ENCODE assay signal across 8 cellular contexts in the genomic region with DNA sequence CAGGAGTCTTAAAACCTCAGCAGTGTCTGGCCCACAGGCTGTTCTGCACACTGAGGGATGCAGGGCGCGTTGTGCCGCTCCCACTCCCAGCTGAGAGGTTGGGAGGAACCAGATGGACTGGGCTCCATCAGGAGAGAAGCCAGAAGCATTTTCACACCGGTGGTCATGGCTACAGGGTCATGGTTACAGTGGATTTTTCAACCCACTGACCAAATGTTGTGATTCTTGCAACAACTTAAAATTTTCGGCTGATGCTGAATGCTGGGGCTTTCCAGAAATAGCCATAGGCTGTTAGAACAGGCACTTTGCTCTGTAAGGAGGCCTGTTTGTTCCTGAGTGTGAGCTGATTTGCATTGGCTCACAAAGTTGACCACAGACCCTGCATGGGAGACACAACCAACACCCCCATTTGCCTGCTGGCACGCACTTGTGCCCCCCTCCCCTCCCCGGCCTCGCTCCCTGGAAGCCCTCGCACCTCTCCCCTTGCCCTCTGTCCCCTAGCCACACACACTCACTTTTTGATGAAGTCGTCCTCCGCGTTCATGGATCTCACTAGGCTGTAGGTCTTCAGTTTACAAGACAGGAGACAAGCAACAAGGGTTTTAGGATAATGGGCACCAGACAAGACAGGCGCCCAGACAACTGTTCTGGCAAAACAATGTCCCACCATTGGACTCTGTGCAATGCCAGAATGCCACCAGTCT. TPM values are rescaled to one million over a fixed set of nuclear protein-coding genes. Genes with fewer than 3 reads are reported as not detected.
A peak's percentile ranks its signal among the peaks of the same experiment; 100 is the strongest.
DNase-seq lines count a peak whose midpoint lies in the region; ATAC-seq and TF ChIP-seq lines count a peak whose summit lies in the region.

No MANE protein-coding gene starts in this region.

- peaks cover 59% of the 10 kb centered on the region for H3K4me1 Mint-ChIP-seq in HFFc6 (ENCODE audit: low read depth)
- peaks cover 82% of the 10 kb centered on the region for H3K4me1 Mint-ChIP-seq in activated naive CD4-positive, alpha-beta T cell treated with anti-CD3 and anti-CD28 coated beads, Interleukin-2, amount 50 U/mL, for 24 hours
- H3K4me1 Mint-ChIP-seq in naive thymus-derived CD4-positive, alpha-beta T cell, result peaks cover 53 to 87% (median 82%) of the 10 kb centered on the region in 7 donors

- intact Hi-C loops in naive thymus-derived CD4-positive, alpha-beta T cell (cut with micrococcal nuclease), result loop anchor here (1.0 to 10.0 kb wide), 9 partner anchors 26 to 1108 kb away; partner anchors contain the start of genes SLC66A3 (in 2 of the 2), E2F6 (in 1 of the 2), PDIA6 (in 1 of the 2) and ROCK2 (in 1 of the 2)
- intact Hi-C loops in body of pancreas (cut with DNase I), result no loop called here

- POLR2A ChIA-PET in naive thymus-derived CD4-positive, alpha-beta T cell (lab: Charles Lee), result interaction anchor here (0.7 to 1.4 kb wide), 4 partner anchors 15 to 621 kb away, joined by 3 to 4 read pairs (median 4); a partner anchor contains a TSS

- ATAC-seq in naive thymus-derived CD4-positive, alpha-beta T cell, result no peak
- ATAC-seq in body of pancreas (no peak), omental fat pad (ENCODE audit: low FRiP score) (no peak)

- H3K27ac ChIP-seq in naive thymus-derived CD4-positive, alpha-beta T cell (ENCODE audit: low read depth, low read length), result peak overlapping the region; percentile 80
- no peak overlapping the region for H3K27ac ChIP-seq in body of pancreas

- DNase-seq in GM06990 (ENCODE audit: extremely low read depth, insufficient read length) (peak; percentile 75), HFFc6 (no peak), body of pancreas (no peak), omental fat pad (ENCODE audit: low spot score) (no peak), MV-4-11 (lab: John Stamatoyannopoulos, UW) (no peak)
- no peak for DNase-seq in naive thymus-derived CD4-positive, alpha-beta T cell
- no peak for DNase-seq in stimulated activated CD4-positive, alpha-beta T cell treated with anti-CD3 and anti-CD28 coated beads, Interleukin-2, amount 100 ng/mL, for 48 hours

- H3K27me3 ChIP-seq in GM06990 (replicated peaks; ENCODE audit: control insufficient read depth, insufficient read depth, low read length) (no peaks in the 10 kb centered on the region), body of pancreas (no peaks in the 10 kb centered on the region)
- no peaks in the 10 kb centered on the region for H3K27me3 ChIP-seq in naive thymus-derived CD4-positive, alpha-beta T cell (ENCODE audit: control insufficient read depth in 2 of 2, insufficient read depth in 2 of 2, low read length in 2 of 2)

- H3K9me3 Mint-ChIP-seq in HFFc6, result no peaks in the 10 kb centered on the region
- no peaks in the 10 kb centered on the region for H3K9me3 Mint-ChIP-seq in activated naive CD4-positive, alpha-beta T cell treated with anti-CD3 and anti-CD28 coated beads, Interleukin-2, amount 50 U/mL, for 24 hours
- peaks cover 0 to 3% (median 0%) of the 10 kb centered on the region in 11 donors for H3K9me3 Mint-ChIP-seq in naive thymus-derived CD4-positive, alpha-beta T cell

- H3K4me3 ChIP-seq in GM06990 (replicated peaks; ENCODE audit: low read depth, low read length) (peak overlapping the region; percentile 71), body of pancreas (no peak overlapping the region)
- no peak overlapping the region for H3K4me3 ChIP-seq in naive thymus-derived CD4-positive, alpha-beta T cell (ENCODE audit: low read length)

- H3K36me3 ChIP-seq in GM06990 (ENCODE audit: control insufficient read depth, insufficient read depth, low read length) (no peaks in the 10 kb centered on the region), body of pancreas (replicated peaks in 1 of 2; ENCODE audit: insufficient read depth in 1 of 2, low read depth in 2 of 2) (no peaks in the 10 kb centered on the region)
- H3K36me3 ChIP-seq in naive thymus-derived CD4-positive, alpha-beta T cell (ENCODE audit: control insufficient read depth in 2 of 3, insufficient read depth in 3 of 3, low read length in 3 of 3), result no peaks in the 10 kb centered on the region

- 81 to 89% methylated on average over 13 of the region's 13 CpGs for WGBS in body of pancreas, 2 donors

- H3K4me1 ChIP-seq in naive thymus-derived CD4-positive, alpha-beta T cell (ENCODE audit: control insufficient read depth in 2 of 2, insufficient read depth in 2 of 2, low read length in 2 of 2), result peaks cover 56 to 66% of the 10 kb centered on the region in 2 donors
- peaks cover 54% of the 10 kb centered on the region for H3K4me1 ChIP-seq in body of pancreas

- peaks cover 2% of the 10 kb centered on the region; the same call in 1 of the 2 replicates for H3K27me3 Mint-ChIP-seq in HFFc6 (ENCODE audit: insufficient read depth)
- no peaks in the 10 kb centered on the region for H3K27me3 Mint-ChIP-seq in activated naive CD4-positive, alpha-beta T cell treated with anti-CD3 and anti-CD28 coated beads, Interleukin-2, amount 50 U/mL, for 24 hours
- H3K27me3 Mint-ChIP-seq in naive thymus-derived CD4-positive, alpha-beta T cell, result no peaks in the 10 kb centered on the region

- H3K27ac Mint-ChIP-seq in HFFc6, result peak overlapping the region; percentile 32; the same call in 1 of the 2 replicates
- H3K27ac Mint-ChIP-seq in activated naive CD4-positive, alpha-beta T cell treated with anti-CD3 and anti-CD28 coated beads, Interleukin-2, amount 50 U/mL, for 24 hours, result peak overlapping the region; percentile 84
- H3K27ac Mint-ChIP-seq in naive thymus-derived CD4-positive, alpha-beta T cell, result peak overlapping the region; percentile 87 to 96 (median 94)

- H3K36me3 Mint-ChIP-seq in HFFc6 (ENCODE audit: low read depth), result no peaks in the 10 kb centered on the region
- no peaks in the 10 kb centered on the region for H3K36me3 Mint-ChIP-seq in activated naive CD4-positive, alpha-beta T cell treated with anti-CD3 and anti-CD28 coated beads, Interleukin-2, amount 50 U/mL, for 24 hours
- H3K36me3 Mint-ChIP-seq in naive thymus-derived CD4-positive, alpha-beta T cell, result no peaks in the 10 kb centered on the region

- no peaks in the 10 kb centered on the region for H3K9me3 ChIP-seq in naive thymus-derived CD4-positive, alpha-beta T cell (ENCODE audit: control insufficient read depth in 2 of 3, low read length in 3 of 3)
- H3K9me3 ChIP-seq in body of pancreas, result no peaks in the 10 kb centered on the region

- no peak overlapping the region for H3K4me3 Mint-ChIP-seq in HFFc6
- peak overlapping the region; percentile 91 for H3K4me3 Mint-ChIP-seq in activated naive CD4-positive, alpha-beta T cell treated with anti-CD3 and anti-CD28 coated beads, Interleukin-2, amount 50 U/mL, for 24 hours
- H3K4me3 Mint-ChIP-seq in naive thymus-derived CD4-positive, alpha-beta T cell, result peak overlapping the region; percentile 43 to 96 (median 84)

- TF ChIP-seq CTCF in GM06990 (IDR thresholded peaks at IDR 0.05; ENCODE audit: insufficient read depth, low read length, poor library complexity, severe bottlenecking) (no peak), HFFc6 (IDR thresholded peaks at IDR 0.05) (no peak), body of pancreas (IDR thresholded peaks at IDR 0.05) (no peak), omental fat pad (IDR thresholded peaks at IDR 0.05) (no peak)

- no peak for TF ChIP-seq POLR2A in body of pancreas (IDR thresholded peaks at IDR 0.05)

- CTCF ChIA-PET in naive thymus-derived CD4-positive, alpha-beta T cell (lab: Charles Lee), result interaction anchor here (1.0 to 1.9 kb wide), 4 partner anchors 25 to 57 kb away, joined by 3 to 7 read pairs (median 6); no protein-coding TSS in a partner anchor

RNA-seq across cellular contexts. Expression of gene LPIN1, which starts 3.4 kb away (rescaled TPM):
- total RNA-seq in HFFc6 (2021; fragmentation: NEBNext Ultra II Directional; extraction: Animal tissue kit (Norgen Biotek cat#: 25700)), result 10 to 100 TPM; 17.5 to 22.9 (median 20.7) TPM
- total RNA-seq in naive thymus-derived CD4-positive, alpha-beta T cell, result 10 to 100 TPM; 68.6 to 88.1 (median 76.7) TPM
- 10 to 100 TPM; 25.5 to 26.7 TPM for polyA plus RNA-seq in naive thymus-derived CD4-positive, alpha-beta T cell
- 10 to 100 TPM; 15.0 to 47.5 TPM for total RNA-seq in body of pancreas
- total RNA-seq in omental fat pad, result 100 to 1,000 TPM in 1 of 4 donors, 10 to 100 TPM in 3; 72.8 to 104 (median 89.1) TPM

Comparison
In these comparisons a context has a peak if more than half of its experiments do, and no peak if none do; other contexts are left out.
1. H3K27ac Mint-ChIP-seq: peak in every context shown above with its lines; median percentile 94 in naive thymus-derived CD4-positive, alpha-beta T cell; 84 in activated naive CD4-positive, alpha-beta T cell treated with anti-CD3 and anti-CD28 coated beads, Interleukin-2, amount 50 U/mL, for 24 hours; 32 in HFFc6.